12 cellular contexts compared by ENCODE assay signal in genomic region chr2:220931491-220931890, GRCh38.
DNase-seq lines count a peak whose midpoint lies in the region; ATAC-seq and TF ChIP-seq lines count a peak whose summit lies in the region.
"Had no signal": no experiment of that assay in that cellular context is flagged by ENCODE, and none has a peak within 500 bp of the region (broad histone marks: within the 10 kb centered on the region; RNA-seq: fewer than 3 reads in every experiment).

No MANE protein-coding gene starts in this region.

- peaks cover 20% of the 10 kb centered on the region for H3K4me1 Mint-ChIP-seq in nephron

- H3K9me3 Mint-ChIP-seq in nephron = peaks cover 24% of the 10 kb centered on the region

- DNase-seq in MV-4-11 (lab: John Stamatoyannopoulos, UW) (peak; percentile 74), epidermal melanocyte (ENCODE audit: insufficient read length, low spot score) (peak; percentile 26), HPDE6-E6E7 (ENCODE audit: extremely low spot score) (no peak)
- no peak for DNase-seq in stimulated activated CD4-positive, alpha-beta T cell treated with anti-CD3 and anti-CD28 coated beads, Interleukin-15, amount 100 ng/mL, for 24 hours
- DNase-seq: AML-193, Calu3, DMS 273 treated with DMSO at 0.1 percent for 48 hours, GOT3 had no signal

- ATAC-seq in GM19455 (IDR thresholded peaks at IDR 0.05; ENCODE audit: unreplicated experiment) = no peak
- ATAC-seq: A549, GM12878 had no signal

- H3K27me3 Mint-ChIP-seq in nephron (ENCODE audit: low read depth) = peaks cover 10% of the 10 kb centered on the region

- TF ChIP-seq CTCF in nephron (IDR thresholded peaks at IDR 0.05; ENCODE audit: unreplicated experiment in 3 of 3) = no peak

- H3K36me3 Mint-ChIP-seq in nephron (ENCODE audit: low read depth) = peaks cover 20% of the 10 kb centered on the region

- no peak overlapping the region for H3K4me3 Mint-ChIP-seq in nephron

- peak overlapping the region in 2 of 3 experiments; percentile 0 to 77 for H3K27ac Mint-ChIP-seq in nephron

Comparison
In these comparisons a context has a peak if more than half of its experiments do, and no peak if none do; other contexts are left out.
1. DNase-seq: peak in MV-4-11 (single experiment) and epidermal melanocyte (single experiment); none in HPDE6-E6E7 (single experiment) and stimulated activated CD4-positive, alpha-beta T cell treated with anti-CD3 and anti-CD28 coated beads, Interleukin-15, amount 100 ng/mL, for 24 hours (single experiment).